In the genomic region with DNA sequence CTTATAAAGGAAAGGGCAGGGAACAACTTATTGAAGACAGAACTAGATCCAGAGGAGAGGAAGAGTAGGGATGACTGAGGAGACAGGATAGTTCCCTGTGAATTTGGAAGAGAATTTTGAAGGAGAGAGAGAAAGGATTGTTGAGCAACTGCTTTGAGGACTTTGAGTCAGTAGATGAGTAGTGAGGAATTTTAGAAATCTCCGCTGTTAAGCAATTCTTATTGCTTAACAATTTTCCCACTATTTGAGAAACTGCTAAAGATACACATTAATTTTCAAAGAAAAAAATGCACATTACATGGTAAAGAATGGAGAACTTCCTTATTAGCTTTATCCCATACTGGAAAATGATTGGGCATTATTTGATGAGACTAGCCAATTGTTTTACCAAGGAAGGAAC, we compare ENCODE assay signal across 13 cellular contexts.
"Had no signal": no experiment of that assay in that cellular context is flagged by ENCODE, and none has a peak within 500 bp of the region (broad histone marks: within the 10 kb centered on the region; RNA-seq: fewer than 3 reads in every experiment).

No MANE protein-coding gene starts in this region.

- H3K27ac ChIP-seq: neural progenitor cell, ovary, skin epidermis, WERI-Rb-1 had no signal

- H3K9me3 ChIP-seq: ovary, SK-N-SH had no signal

- H3K4me1 ChIP-seq: neural progenitor cell had no signal

- H3K36me3 ChIP-seq: neural progenitor cell, ovary, WERI-Rb-1 had no signal

- DNase-seq: activated CD4-positive, alpha-beta T cell treated with anti-CD3 and anti-CD28 coated beads, Interleukin-2, amount 50 U/mL, for 48 hours; activated T-cell treated with anti-CD3 and anti-CD28 coated beads, Interleukin-2, amount 50 U/mL, for 1 hour; amniotic stem cell; effector CD8-positive, alpha-beta T cell; naive B cell; ovary; SK-N-SH; stimulated activated CD4-positive, alpha-beta T cell treated with anti-CD3 and anti-CD28 coated beads, Interleukin-4, amount 100 ng/mL, for 24 hours; stimulated activated naive CD8-positive, alpha-beta T cell treated with anti-CD3 and anti-CD28 coated beads, Interleukin-15, Interleukin-2, amounts not matched to agents 100 U/mL and 50 U/mL, for 24 hours; T-helper 1 cell; WERI-Rb-1 had no signal

- H3K27me3 ChIP-seq: neural progenitor cell, ovary had no signal

- H3K4me3 ChIP-seq: neural progenitor cell, ovary, skin epidermis had no signal

- H3K9ac ChIP-seq: neural progenitor cell, SK-N-SH had no signal
